Comparison of ENCODE assay signal across 11 cellular contexts in the genomic region with DNA sequence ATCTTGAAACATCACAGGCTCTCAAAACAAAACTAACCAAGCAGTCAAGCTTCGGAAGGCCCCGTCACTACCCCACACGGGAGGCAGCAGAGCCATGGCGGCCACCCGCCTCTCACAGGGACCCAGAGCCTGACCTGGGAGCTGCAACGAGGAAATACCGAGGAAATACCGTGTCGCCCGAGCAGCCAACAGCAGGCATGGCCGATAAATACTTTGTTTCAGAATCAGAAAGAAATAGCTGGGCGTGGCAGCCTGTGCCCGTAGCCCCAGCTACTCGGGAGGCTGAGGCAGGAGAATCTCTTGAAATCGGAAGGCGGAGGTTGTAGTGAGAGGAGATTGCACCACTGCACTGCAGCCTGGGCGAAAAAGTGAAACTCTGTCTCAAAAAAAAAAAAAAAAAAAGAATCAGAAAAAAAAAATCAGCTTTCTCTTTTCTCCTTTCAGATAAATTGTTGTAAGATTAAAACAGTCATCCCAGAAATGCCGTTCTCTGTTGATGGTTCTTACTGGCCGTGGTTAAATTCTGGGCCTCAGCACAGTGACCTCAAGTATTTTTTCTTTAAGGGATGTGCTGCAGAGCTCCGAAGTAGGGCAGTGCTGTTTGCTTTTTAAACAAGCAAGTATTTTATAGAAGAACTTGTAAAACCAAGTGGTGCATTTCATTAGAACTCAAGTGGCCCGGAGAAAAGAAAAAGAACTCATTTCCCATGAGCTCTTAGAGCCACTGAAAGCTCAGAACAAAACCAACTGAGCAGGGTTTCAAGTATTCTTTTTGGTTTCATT. TPM values are rescaled to one million over a fixed set of nuclear protein-coding genes. Genes with fewer than 3 reads are reported as not detected.
DNase-seq lines count a peak whose midpoint lies in the region; ATAC-seq, FAIRE-seq and TF ChIP-seq lines count a peak whose summit lies in the region.
"Had no signal": no experiment of that assay in that cellular context is flagged by ENCODE, and none has a peak within 500 bp of the region (broad histone marks: within the 10 kb centered on the region; RNA-seq: fewer than 3 reads in every experiment).

No MANE protein-coding gene starts in this region.

- H4K20me1 ChIP-seq in OCI-LY7 (ENCODE audit: insufficient read depth, low read length) (no peaks in the 10 kb centered on the region), HepG2 (ENCODE audit: insufficient read depth, low read length) (no peaks in the 10 kb centered on the region)

- TF ChIP-seq RAD21 in HepG2 (CRISPR knock-in tag; IDR thresholded peaks at IDR 0.05), result no peak

- H3K27me3 ChIP-seq in vagina (no peaks in the 10 kb centered on the region), HepG2 (ENCODE audit: control insufficient read depth in 1 of 2, insufficient read depth in 2 of 2, low read length in 2 of 2) (no peaks in the 10 kb centered on the region)

- peak overlapping the region; percentile 77 for H3K27ac Mint-ChIP-seq in activated naive CD8-positive, alpha-beta T cell treated with anti-CD3 and anti-CD28 coated beads, Interleukin-2, amount 10 ng/mL, durations not matched to agents 7 days and 5 days
- H3K27ac Mint-ChIP-seq in memory B cell, result no peak overlapping the region

- H3K79me2 ChIP-seq in OCI-LY7 (ENCODE audit: insufficient read depth, low read depth, low read length), result no peaks in the 10 kb centered on the region
- no peaks in the 10 kb centered on the region for H3K79me2 ChIP-seq in HepG2 (ENCODE audit: insufficient read depth, low read length)

- no peaks in the 10 kb centered on the region for H3K9me2 ChIP-seq in OCI-LY7 (ENCODE audit: insufficient read depth, low read length)

- no peak for FAIRE-seq in HepG2 (lab: Jason Lieb, UNC)

- no peak for ATAC-seq in activated naive CD8-positive, alpha-beta T cell treated with anti-CD3 and anti-CD28 coated beads, Interleukin-2, amount 10 ng/mL, durations not matched to agents 7 days and 5 days (ENCODE audit: low read depth)
- no peak for ATAC-seq in memory B cell (ENCODE audit: low read depth)
- no peak for ATAC-seq in HepG2
- ATAC-seq: SK-N-SH treated with all-trans-retinoic acid at 6 μM for 48 hours had no signal

- 92% methylated on average over 21 of the region's 21 CpGs for WGBS in HepG2 (ENCODE audit: low lambda C conversion rate)

- peaks cover 0 to 11% of the 10 kb centered on the region in 2 donors for H3K36me3 ChIP-seq in vagina
- H3K36me3 ChIP-seq in OCI-LY7 (ENCODE audit: insufficient read depth, low read length), result 0 out of 2 replicates have a peak, but pooled peaks cover 4% of the 10 kb centered on the region
- H3K36me3 ChIP-seq in HepG2 (replicated peaks in 1 of 2; ENCODE audit: control insufficient read depth in 1 of 2, insufficient read depth in 2 of 2, low read length in 2 of 2), result 0 out of 5 replicates have a peak, but pooled peaks cover 0 to 1% of the 10 kb centered on the region in 2 experiments

- no peaks in the 10 kb centered on the region for H3K27me3 Mint-ChIP-seq in activated naive CD8-positive, alpha-beta T cell treated with anti-CD3 and anti-CD28 coated beads, Interleukin-2, amount 10 ng/mL, durations not matched to agents 7 days and 5 days
- no peaks in the 10 kb centered on the region for H3K27me3 Mint-ChIP-seq in memory B cell

- CTCF ChIA-PET in OCI-LY7 (lab: Charles Lee; ENCODE audit: unreplicated experiment), result no interaction called here
- CTCF ChIA-PET in HepG2 (lab: Yijun Ruan, JAX; ENCODE audit: low intra/inter-chr PET ratio, low total read pairs), result no interaction called here

- peaks cover 17% of the 10 kb centered on the region for H3K4me1 Mint-ChIP-seq in activated naive CD8-positive, alpha-beta T cell treated with anti-CD3 and anti-CD28 coated beads, Interleukin-2, amount 10 ng/mL, durations not matched to agents 7 days and 5 days
- H3K4me1 Mint-ChIP-seq in memory B cell, result peaks cover 9% of the 10 kb centered on the region

- no peak overlapping the region for H3K9ac ChIP-seq in HepG2 (ENCODE audit: insufficient read depth, low read depth, low read length)

- H3K9me3 ChIP-seq in vagina, result no peaks in the 10 kb centered on the region
- H3K9me3 ChIP-seq in OCI-LY7 (ENCODE audit: low read length), result no peaks in the 10 kb centered on the region
- no peaks in the 10 kb centered on the region for H3K9me3 ChIP-seq in HepG2 (ENCODE audit: low read length)

- TF ChIP-seq CTCF in vagina (IDR thresholded peaks at IDR 0.05) (no peak), OCI-LY7 (conservative IDR thresholded peaks at IDR 0.05; ENCODE audit: low read length) (no peak), HepG2 (CRISPR knock-in tag; IDR thresholded peaks at IDR 0.05) (no peak)

- peaks cover 11% of the 10 kb centered on the region for H3K36me3 Mint-ChIP-seq in activated naive CD8-positive, alpha-beta T cell treated with anti-CD3 and anti-CD28 coated beads, Interleukin-2, amount 10 ng/mL, durations not matched to agents 7 days and 5 days
- peaks cover 18% of the 10 kb centered on the region for H3K36me3 Mint-ChIP-seq in memory B cell

- intact Hi-C loops in vagina (cut with DNase I) (no loop called here), OCI-LY7 (cut with micrococcal nuclease; ENCODE audit: unreplicated experiment) (no loop called here), HepG2 (cut with micrococcal nuclease; ENCODE audit: unreplicated experiment) (no loop called here)

- H2AFZ ChIP-seq in OCI-LY7 (ENCODE audit: low read length) (no peak overlapping the region), HepG2 (ENCODE audit: low read length) (no peak overlapping the region)

- POLR2A ChIA-PET in activated naive CD8-positive, alpha-beta T cell treated with anti-CD3 and anti-CD28 coated beads, Interleukin-2, amount 10 ng/mL, durations not matched to agents 7 days and 5 days (lab: Charles Lee), result interaction anchor here (0.6 to 1.2 kb wide), 2 partner anchors 15 to 416 kb away, joined by 3 read pairs; no protein-coding TSS in a partner anchor
- POLR2A ChIA-PET in OCI-LY7 (lab: Charles Lee), result interaction anchor here (0.9 kb wide), 1 partner anchor 9 kb away, joined by 3 read pairs; no protein-coding TSS in a partner anchor
- POLR2A ChIA-PET in HepG2 (lab: Yijun Ruan, JAX), result interaction anchor here (0.6 kb wide), 1 partner anchor 1187 kb away, joined by 3 read pairs; no protein-coding TSS in a partner anchor

- in situ Hi-C loops in HepG2 (cut with HindIII; ENCODE audit: extremely low pct_ligation_motif_present, low pct_unique_long_range_greater_than_20kb), result no loop called here

- no peak for TF ChIP-seq POLR2A in vagina (IDR thresholded peaks at IDR 0.05)
- TF ChIP-seq POLR2A in HepG2 (IDR thresholded peaks at IDR 0.05; ENCODE audit: insufficient read depth in 1 of 2, low read depth in 2 of 2, low read length in 2 of 2), result no peak

- no peak for TF ChIP-seq EP300 in HepG2 (IDR thresholded peaks at IDR 0.05; ENCODE audit: low read depth in 2 of 2, low read length in 2 of 2)
- TF ChIP-seq EP300 in HepG2 (CRISPR knock-in tag; IDR thresholded peaks at IDR 0.05; ENCODE audit: borderline replicate concordance), result no peak

- no peak overlapping the region for H3K4me2 ChIP-seq in OCI-LY7 (ENCODE audit: low read length)
- H3K4me2 ChIP-seq in HepG2 (ENCODE audit: low read depth, low read length), result no peak overlapping the region

- H3K4me3 ChIP-seq in vagina (peak overlapping the region; percentile 38 to 39), OCI-LY7 (ENCODE audit: low read depth, low read length, poor library complexity, severe bottlenecking) (no peak overlapping the region), HepG2 (replicated peaks in 1 of 3; ENCODE audit: insufficient read depth in 1 of 3, low read depth in 2 of 3, low read length in 3 of 3) (no peak overlapping the region)

- H3K4me1 ChIP-seq in vagina (peaks cover 60% of the 10 kb centered on the region), OCI-LY7 (ENCODE audit: insufficient read depth, low read length, poor library complexity, severe bottlenecking) (no peaks in the 10 kb centered on the region), HepG2 (ENCODE audit: insufficient read depth, low read length) (peaks cover 7% of the 10 kb centered on the region; the same call in 1 of the 2 replicates)

- H3K4me3 Mint-ChIP-seq in activated naive CD8-positive, alpha-beta T cell treated with anti-CD3 and anti-CD28 coated beads, Interleukin-2, amount 10 ng/mL, durations not matched to agents 7 days and 5 days, result peak overlapping the region; percentile 20
- H3K4me3 Mint-ChIP-seq in memory B cell, result peak overlapping the region; percentile 55

- peak overlapping the region; percentile 82 for H3K27ac ChIP-seq in vagina
- no peak overlapping the region for H3K27ac ChIP-seq in OCI-LY7 (ENCODE audit: low read depth, low read length, poor library complexity, severe bottlenecking)
- H3K27ac ChIP-seq in HepG2 (ENCODE audit: extremely low read length, insufficient read depth, low read length), result no peak overlapping the region

- BruUV-seq in OCI-LY7 (replicated peaks; lab: Mats Ljungman, UMichigan) (no TSS peak), HepG2 (replicated peaks; lab: Mats Ljungman, UMichigan) (no TSS peak)

- DNase-seq in stimulated activated naive CD4-positive, alpha-beta T cell treated with Interleukin-2 at 50 U/mL for 16 hours (lab: John Stamatoyannopoulos, UW), result peak; percentile 39
- DNase-seq in stimulated activated naive CD4-positive, alpha-beta T cell (lab: John Stamatoyannopoulos, UW), result no peak
- DNase-seq in activated naive CD8-positive, alpha-beta T cell treated with anti-CD3 and anti-CD28 coated beads, Interleukin-2, amount 10 ng/mL, durations not matched to agents 7 days and 5 days, result no peak
- DNase-seq in memory B cell (ENCODE audit: low spot score in 2 of 2) (no peak), vagina (ENCODE audit: extremely low spot score in 2 of 2) (no peak), OCI-LY7 (ENCODE audit: low spot score) (no peak), cortex of kidney (lab: John Stamatoyannopoulos, UW) (no peak), HepG2 (ENCODE audit: low spot score) (no peak)
- DNase-seq: KG1, NCI-H345 had no signal

- H3K9me3 Mint-ChIP-seq in activated naive CD8-positive, alpha-beta T cell treated with anti-CD3 and anti-CD28 coated beads, Interleukin-2, amount 10 ng/mL, durations not matched to agents 7 days and 5 days, result no peaks in the 10 kb centered on the region
- H3K9me3 Mint-ChIP-seq in memory B cell, result no peaks in the 10 kb centered on the region

RNA-seq across cellular contexts. Expression of gene LMF1, which starts 6.7 kb away (rescaled TPM):
- total RNA-seq in activated naive CD8-positive, alpha-beta T cell treated with anti-CD3 and anti-CD28 coated beads, Interleukin-2, amount 10 ng/mL, durations not matched to agents 7 days and 5 days, result 10 to 100 TPM; 26.6 to 31.3 TPM
- total RNA-seq in vagina (26.0 TPM), OCI-LY7 (2022) (31.4 and 32.8 TPM in 2 replicates), HepG2 (2016; rRNA removed; fragmentation: Illumina TruSeq; extraction: Trizol) (2.3 and 6.8 TPM in 2 replicates)
- 5.8 and 17.0 TPM in 2 replicates for total RNA-seq in OCI-LY7 (2014; rRNA removed; shearing (Covaris generic))
- total RNA-seq in HepG2 (2016; cell fraction: cytosol; rRNA removed; fragmentation: Illumina TruSeq; extraction: Trizol; ENCODE audit: low read depth), result 23.4 and 25.3 TPM in 2 replicates
- total RNA-seq in HepG2 (2016; cell fraction: insoluble cytoplasmic fraction; rRNA removed; fragmentation: Illumina TruSeq; extraction: Trizol), result 1.7 and 5.9 TPM in 2 replicates
- 6.7 and 7.2 TPM in 2 replicates for total RNA-seq in HepG2 (2016; cell fraction: membrane; rRNA removed; fragmentation: Illumina TruSeq; extraction: Trizol)
- 6.8 and 8.9 TPM in 2 replicates for total RNA-seq in HepG2 (2016; cell fraction: nucleus; rRNA removed; fragmentation: Illumina TruSeq; extraction: Trizol)
- 8.5 and 13.7 TPM in 2 replicates for polyA plus RNA-seq in HepG2 (2011; rRNA removed)
- polyA plus RNA-seq in HepG2 (2011; cell fraction: cytosol; rRNA removed), result 6.6 and 9.1 TPM in 2 replicates
- 21.9 and 22.4 TPM in 2 replicates for polyA plus RNA-seq in HepG2 (2011; cell fraction: nucleus; rRNA removed)
- 7.4 and 13.7 TPM in 2 replicates for polyA plus RNA-seq in HepG2 (2012)
- 1.2 and 1.4 TPM in 2 replicates for polyA plus RNA-seq in HepG2 (2016; cell fraction: cytosol; fragmentation: Illumina TruSeq; extraction: Trizol; ENCODE audit: low read depth)
- polyA plus RNA-seq in HepG2 (2016; cell fraction: insoluble cytoplasmic fraction; fragmentation: Illumina TruSeq; extraction: Trizol; ENCODE audit: low read depth), result 1.7 and 1.8 TPM in 2 replicates
- 1.1 and 1.4 TPM in 2 replicates for polyA plus RNA-seq in HepG2 (2016; cell fraction: membrane; fragmentation: Illumina TruSeq; extraction: Trizol; ENCODE audit: low read depth)
- polyA plus RNA-seq in HepG2 (2016; cell fraction: nucleus; fragmentation: Illumina TruSeq; extraction: Trizol; ENCODE audit: insufficient read depth, low read depth), result 9.6 and 11.1 TPM in 2 replicates
- 30.2 and 40.1 TPM in 2 replicates for polyA minus RNA-seq in HepG2 (2011; rRNA and poly(A)+ RNA removed; ENCODE audit: low replicate concordance)
- 10.7 and 15.0 TPM in 2 replicates for polyA minus RNA-seq in HepG2 (2011; cell fraction: cytosol; rRNA and poly(A)+ RNA removed)
- polyA minus RNA-seq in HepG2 (2011; cell fraction: nucleus; rRNA and poly(A)+ RNA removed), result 13.4 and 17.4 TPM in 2 replicates

RNA-seq across cellular contexts. Expression of gene SOX8, which starts 17.5 kb away (rescaled TPM):
- total RNA-seq in activated naive CD8-positive, alpha-beta T cell treated with anti-CD3 and anti-CD28 coated beads, Interleukin-2, amount 10 ng/mL, durations not matched to agents 7 days and 5 days, result under 1 TPM; 0.50 to 0.60 TPM
- 0.74 TPM for total RNA-seq in vagina
- total RNA-seq in OCI-LY7 (2014; rRNA removed; shearing (Covaris generic)), result 0.82 and 0.85 TPM in 2 replicates
- total RNA-seq in OCI-LY7 (2022), result 2.3 and 2.4 TPM in 2 replicates
- 0.15 and 0.20 TPM in 2 replicates for total RNA-seq in HepG2 (2016; rRNA removed; fragmentation: Illumina TruSeq; extraction: Trizol)
- total RNA-seq in HepG2 (2016; cell fraction: cytosol; rRNA removed; fragmentation: Illumina TruSeq; extraction: Trizol; ENCODE audit: low read depth), result not detected in 2 replicates
- 0.21 and 0.28 TPM in 2 replicates for total RNA-seq in HepG2 (2016; cell fraction: insoluble cytoplasmic fraction; rRNA removed; fragmentation: Illumina TruSeq; extraction: Trizol)
- total RNA-seq in HepG2 (2016; cell fraction: membrane; rRNA removed; fragmentation: Illumina TruSeq; extraction: Trizol), result 0.19 and 0.31 TPM in 2 replicates
- 0.22 TPM in 1 of 2 replicates, not detected in the other for total RNA-seq in HepG2 (2016; cell fraction: nucleus; rRNA removed; fragmentation: Illumina TruSeq; extraction: Trizol)
- 0.28 and 0.34 TPM in 2 replicates for polyA plus RNA-seq in HepG2 (2011; rRNA removed)
- polyA plus RNA-seq in HepG2 (2011; cell fraction: cytosol; rRNA removed), result 0.32 and 0.42 TPM in 2 replicates
- 3.2 and 3.6 TPM in 2 replicates for polyA plus RNA-seq in HepG2 (2011; cell fraction: nucleus; rRNA removed)
- 0.25 and 0.61 TPM in 2 replicates for polyA plus RNA-seq in HepG2 (2012)
- polyA plus RNA-seq in HepG2 (2016; cell fraction: cytosol; fragmentation: Illumina TruSeq; extraction: Trizol; ENCODE audit: low read depth), result 0.06 and 0.08 TPM in 2 replicates
- polyA plus RNA-seq in HepG2 (2016; cell fraction: insoluble cytoplasmic fraction; fragmentation: Illumina TruSeq; extraction: Trizol; ENCODE audit: low read depth), result 0.33 and 0.39 TPM in 2 replicates
- 0.20 TPM in 1 of 2 replicates, not detected in the other for polyA plus RNA-seq in HepG2 (2016; cell fraction: membrane; fragmentation: Illumina TruSeq; extraction: Trizol; ENCODE audit: low read depth)
- polyA plus RNA-seq in HepG2 (2016; cell fraction: nucleus; fragmentation: Illumina TruSeq; extraction: Trizol; ENCODE audit: insufficient read depth, low read depth), result 0.55 and 0.61 TPM in 2 replicates
- 0.09 and 0.42 TPM in 2 replicates for polyA minus RNA-seq in HepG2 (2011; rRNA and poly(A)+ RNA removed; ENCODE audit: low replicate concordance)
- 0.30 TPM in 1 of 2 replicates, not detected in the other for polyA minus RNA-seq in HepG2 (2011; cell fraction: cytosol; rRNA and poly(A)+ RNA removed)
- polyA minus RNA-seq in HepG2 (2011; cell fraction: nucleus; rRNA and poly(A)+ RNA removed), result 0.25 and 0.39 TPM in 2 replicates

Comparison
In these comparisons a context has a peak if more than half of its experiments do, and no peak if none do; other contexts are left out.
1. H3K4me3 ChIP-seq: peak in vagina (2 of 2); none in OCI-LY7 (single experiment) and HepG2 (0 of 3).